ENCODE assay signal across 18 cellular contexts in genomic region chr10:110507303-110507702, GRCh38.
"Had no signal": no experiment of that assay in that cellular context is flagged by ENCODE, and none has a peak within 500 bp of the region (broad histone marks: within the 10 kb centered on the region; RNA-seq: fewer than 3 reads in every experiment).

No MANE protein-coding gene starts in this region.

- DNase-seq: activated CD4-positive, alpha-beta T cell treated with anti-CD3 and anti-CD28 coated beads, Interleukin-2, amount 10 ng/mL, durations not matched to agents 7 days and 5 days; activated CD8-positive, alpha-beta memory T cell treated with anti-CD3 and anti-CD28 coated beads for 24 hours; activated effector memory CD4-positive, alpha-beta T cell treated with anti-CD3 and anti-CD28 coated beads, Interleukin-2, amount 50 U/mL, for 16 hours; amniotic stem cell; brain microvascular endothelial cell; midbrain; naive B cell; right lobe of liver; SK-N-SH; spleen; stimulated activated CD4-positive, alpha-beta T cell treated with anti-CD3 and anti-CD28 coated beads, Interleukin-1b, Interleukin-23, amount 100 ng/mL, for 48 hours; stimulated activated naive CD4-positive, alpha-beta T cell; substantia nigra; upper lobe of left lung had no signal

- H3K4me2 ChIP-seq: SK-N-SH had no signal

- H3K9me3 Mint-ChIP-seq: activated CD4-positive, alpha-beta T cell treated with anti-CD3 and anti-CD28 coated beads, Interleukin-2, amount 10 ng/mL, durations not matched to agents 7 days and 5 days; activated naive CD4-positive, alpha-beta T cell treated with anti-CD3 and anti-CD28 coated beads, Interleukin-2, amount 50 U/mL, for 72 hours; naive B cell; WTC11 had no signal

- H3K27me3 ChIP-seq: brain microvascular endothelial cell, right lobe of liver, spleen, upper lobe of left lung had no signal

- H3K27me3 Mint-ChIP-seq: activated CD4-positive, alpha-beta T cell treated with anti-CD3 and anti-CD28 coated beads, Interleukin-2, amount 10 ng/mL, durations not matched to agents 7 days and 5 days; naive B cell; progenitor cell of endocrine pancreas had no signal

- H3K4me3 Mint-ChIP-seq: activated CD4-positive, alpha-beta T cell treated with anti-CD3 and anti-CD28 coated beads, Interleukin-2, amount 10 ng/mL, durations not matched to agents 7 days and 5 days; naive B cell; WTC11 had no signal

- ATAC-seq: activated naive CD4-positive, alpha-beta T cell treated with anti-CD3 and anti-CD28 coated beads, Interleukin-2, amount 50 U/mL, for 72 hours; WTC11 had no signal

- H3K27ac ChIP-seq: brain microvascular endothelial cell, right lobe of liver had no signal

- H3K9me3 ChIP-seq: right lobe of liver, SK-N-SH, spleen, upper lobe of left lung had no signal

- H3K9ac ChIP-seq: SK-N-SH had no signal

- H3K4me3 ChIP-seq: lung, right lobe of liver, spleen, upper lobe of left lung had no signal
